ENCODE assay signal across 8 cellular contexts in the genomic region with DNA sequence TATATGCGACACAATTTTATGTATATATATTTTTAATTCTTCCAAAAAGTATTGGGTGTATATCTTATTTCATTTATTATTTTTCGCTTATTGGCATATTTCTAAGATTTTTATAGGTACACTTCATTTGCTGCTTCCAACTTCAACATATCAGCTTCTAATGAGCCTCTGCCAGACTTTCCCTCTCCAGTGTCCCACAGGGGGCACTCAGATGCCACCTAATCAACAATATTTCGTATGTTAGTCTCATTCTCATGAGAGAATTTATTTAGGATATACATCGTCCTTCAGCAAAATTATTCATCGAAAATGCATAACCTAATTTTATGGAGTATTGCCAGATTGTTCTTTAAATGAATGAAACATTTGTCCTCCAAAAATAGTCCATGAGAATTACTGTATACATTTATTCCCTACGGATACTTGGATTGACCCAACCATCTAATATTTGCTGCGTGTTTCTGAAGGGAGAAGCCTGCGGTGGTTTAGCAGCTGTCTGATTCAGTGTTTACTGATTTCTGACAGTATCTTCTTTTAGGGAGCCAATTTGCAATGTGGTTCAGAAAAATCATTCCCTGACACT.
DNase-seq lines count a peak whose midpoint lies in the region; ATAC-seq, FAIRE-seq and TF ChIP-seq lines count a peak whose summit lies in the region.

No MANE protein-coding gene starts in this region.

- H3K27ac ChIP-seq in SK-N-MC = no peak overlapping the region

- H3K36me3 ChIP-seq in SK-N-MC (ENCODE audit: insufficient read depth, low read length) = no peaks in the 10 kb centered on the region

- FAIRE-seq in frontal cortex (lab: Jason Lieb, UNC) = no peak

- no peak for TF ChIP-seq EP300 in Ishikawa (IDR thresholded peaks at IDR 0.05; ENCODE audit: borderline replicate concordance)

- peak; percentile 67 for DNase-seq in DMS153 treated with DMSO at 0.1 percent for 48 hours (lab: John Stamatoyannopoulos, UW; ENCODE audit: unreplicated experiment)
- peak; percentile 16 for DNase-seq in SK-N-MC (ENCODE audit: low read depth, low spot score)
- peak; percentile 49 for DNase-seq in central memory CD4-positive, alpha-beta T cell
- DNase-seq in renal cortical epithelial cell (ENCODE audit: low read depth) = peak; percentile 53
- DNase-seq in frontal cortex (ENCODE audit: low spot score in 2 of 2) = no peak
- DNase-seq in posterior vena cava (ENCODE audit: low spot score) = no peak

- ATAC-seq in GM19455 (IDR thresholded peaks at IDR 0.05; ENCODE audit: unreplicated experiment) = no peak

- no peak overlapping the region for H3K9ac ChIP-seq in SK-N-MC (ENCODE audit: insufficient read length)

- H3K4me3 ChIP-seq in SK-N-MC = no peak overlapping the region

- intact Hi-C loops in posterior vena cava (cut with DNase I) = no loop called here

- TF ChIP-seq RAD21 in Ishikawa (IDR thresholded peaks at IDR 0.05; ENCODE audit: low read depth) = peak; percentile 50

- H3K9me3 ChIP-seq in SK-N-MC (ENCODE audit: low read depth, low read length) = no peaks in the 10 kb centered on the region

TF ChIP-seq in Ishikawa, 13 proteins besides CTCF, POLR2A, EP300 and RAD21:
- no peak for TF ChIP-seq TCF12 (IDR thresholded peaks at IDR 0.05; ENCODE audit: low read depth)

Comparison
In these comparisons a context has a peak if more than half of its experiments do, and no peak if none do; other contexts are left out.
1. DNase-seq: peak in DMS153 treated with DMSO at 0.1 percent for 48 hours (single experiment), SK-N-MC (single experiment), central memory CD4-positive, alpha-beta T cell (single experiment) and renal cortical epithelial cell (single experiment); none in frontal cortex (0 of 2) and posterior vena cava (single experiment).